21 cellular contexts compared by ENCODE assay signal in the genomic region with DNA sequence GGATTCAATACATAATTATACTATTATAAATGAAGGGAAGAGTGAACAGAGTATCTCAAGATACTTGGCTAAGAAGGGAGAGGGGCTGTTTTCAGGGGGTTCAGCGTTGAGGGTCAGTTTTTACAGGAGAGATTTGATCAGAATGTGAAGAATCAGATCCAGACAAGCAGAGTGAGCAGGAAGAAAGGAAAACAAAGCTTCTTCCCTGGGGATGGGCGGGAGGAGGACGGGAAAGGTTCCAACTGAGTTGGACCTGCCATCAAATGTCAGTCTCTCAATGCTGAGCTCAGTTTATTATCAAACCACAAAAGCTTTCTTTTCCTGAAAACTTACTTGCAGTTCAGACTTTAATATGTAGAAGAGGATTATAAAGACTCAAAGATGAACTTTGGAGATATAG.
"Had no signal": no experiment of that assay in that cellular context is flagged by ENCODE, and none has a peak within 500 bp of the region (broad histone marks: within the 10 kb centered on the region; RNA-seq: fewer than 3 reads in every experiment).

No MANE protein-coding gene starts in this region.

- H3K9me3 Mint-ChIP-seq: activated B cell treated with CpG ODN at 0.5 μM for 24 hours; activated CD4-positive, alpha-beta memory T cell treated with anti-CD3 and anti-CD28 coated beads for 36 hours; activated T-cell treated with anti-CD3 and anti-CD28 coated beads, Interleukin-2, amount 50 U/mL, for 4 hours had no signal

- H3K27me3 Mint-ChIP-seq: activated CD4-positive, alpha-beta memory T cell treated with anti-CD3 and anti-CD28 coated beads for 36 hours had no signal

- H3K4me3 Mint-ChIP-seq: activated B cell treated with CpG ODN at 0.5 μM for 24 hours; activated CD4-positive, alpha-beta memory T cell treated with anti-CD3 and anti-CD28 coated beads for 36 hours; activated CD4-positive, alpha-beta T cell treated with anti-CD3 and anti-CD28 coated beads, Interleukin-2, amount 10 ng/mL, durations not matched to agents 7 days and 5 days; activated naive CD8-positive, alpha-beta T cell treated with anti-CD3 and anti-CD28 coated beads, Interleukin-2, amount 10 ng/mL, durations not matched to agents 7 days and 5 days; activated T-cell treated with anti-CD3 and anti-CD28 coated beads, Interleukin-2, amount 50 U/mL, for 4 hours had no signal

- DNase-seq: activated B cell treated with CpG ODN at 0.5 μM for 24 hours; activated CD4-positive, alpha-beta memory T cell treated with anti-CD3 and anti-CD28 coated beads for 36 hours; activated CD4-positive, alpha-beta T cell treated with anti-CD3 and anti-CD28 coated beads for 1 hour; activated CD4-positive, alpha-beta T cell treated with anti-CD3 and anti-CD28 coated beads, Interleukin-2, amount 10 ng/mL, durations not matched to agents 7 days and 5 days; activated CD8-positive, alpha-beta memory T cell treated with anti-CD3 and anti-CD28 coated beads for 24 hours; activated effector memory CD4-positive, alpha-beta T cell treated with anti-CD3 and anti-CD28 coated beads, Interleukin-2, amount 50 U/mL, for 16 hours; activated naive CD4-positive, alpha-beta T cell treated with Interleukin-2 at 50 U/mL for 16 hours; activated naive CD8-positive, alpha-beta T cell treated with anti-CD3 and anti-CD28 coated beads, Interleukin-2, amount 10 ng/mL, durations not matched to agents 7 days and 5 days; activated T-cell treated with anti-CD3 and anti-CD28 coated beads, Interleukin-2, amount 50 U/mL, for 4 hours; aorta; central memory CD4-positive, alpha-beta T cell; NCI-H1105 treated with DMSO at 0.1 percent for 48 hours; NCI-H1436 treated with DMSO at 0.1 percent for 48 hours; NCI-H187; NCI-H2081; NCI-H510A treated with DMSO at 0.1 percent for 48 hours; NCI-H69; PC-3; SHP77 treated with DMSO at 0.1 percent for 48 hours; T-helper 2 cell; T1000 had no signal

- H3K27ac Mint-ChIP-seq: activated B cell treated with CpG ODN at 0.5 μM for 24 hours; activated CD4-positive, alpha-beta memory T cell treated with anti-CD3 and anti-CD28 coated beads for 36 hours; activated CD4-positive, alpha-beta T cell treated with anti-CD3 and anti-CD28 coated beads, Interleukin-2, amount 10 ng/mL, durations not matched to agents 7 days and 5 days; activated naive CD8-positive, alpha-beta T cell treated with anti-CD3 and anti-CD28 coated beads, Interleukin-2, amount 10 ng/mL, durations not matched to agents 7 days and 5 days had no signal

- H3K4me1 Mint-ChIP-seq: activated CD4-positive, alpha-beta T cell treated with anti-CD3 and anti-CD28 coated beads, Interleukin-2, amount 10 ng/mL, durations not matched to agents 7 days and 5 days had no signal

- H3K36me3 Mint-ChIP-seq: activated CD4-positive, alpha-beta memory T cell treated with anti-CD3 and anti-CD28 coated beads for 36 hours had no signal

- ATAC-seq: activated T-cell treated with anti-CD3 and anti-CD28 coated beads, Interleukin-2, amount 50 U/mL, for 4 hours; PC-3 had no signal
